In the genomic region with DNA sequence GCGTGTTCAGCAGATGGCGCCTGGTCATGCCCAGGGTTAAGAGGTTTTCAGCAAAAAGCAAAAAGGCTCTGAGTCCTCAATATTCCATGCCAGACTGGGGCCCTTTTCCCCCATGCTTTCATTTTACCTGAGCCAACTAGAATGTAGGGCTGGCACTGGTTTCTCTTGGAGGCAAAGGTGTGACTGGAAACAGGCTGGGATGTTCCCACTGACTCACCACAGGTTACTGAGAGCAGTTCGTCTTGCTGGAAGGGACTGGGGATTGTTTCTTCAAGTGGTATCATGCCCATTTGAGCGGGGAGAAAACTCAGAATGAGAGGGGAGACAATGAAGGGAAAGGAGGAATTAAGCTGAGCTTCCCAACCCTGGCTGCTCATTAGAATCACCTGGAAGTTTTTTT, we compare ENCODE assay signal across 13 cellular contexts.
A peak's percentile ranks its signal among the peaks of the same experiment; 100 is the strongest.
DNase-seq lines count a peak whose midpoint lies in the region; ATAC-seq, FAIRE-seq and TF ChIP-seq lines count a peak whose summit lies in the region.
"Had no signal": no experiment of that assay in that cellular context is flagged by ENCODE, and none has a peak within 500 bp of the region (broad histone marks: within the 10 kb centered on the region; RNA-seq: fewer than 3 reads in every experiment).

No MANE protein-coding gene starts in this region.

- no peak overlapping the region for H3K4me3 Mint-ChIP-seq in activated T-cell treated with anti-CD3 and anti-CD28 coated beads, Interleukin-2, amount 50 U/mL, for 72 hours
- H3K4me3 Mint-ChIP-seq: CD8-positive, alpha-beta memory T cell; HFFc6 had no signal

- no peak for TF ChIP-seq POLR2A in prostate gland (IDR thresholded peaks at IDR 0.05)

- CTCF ChIA-PET in RWPE1 (lab: Yijun Ruan, JAX), result interaction anchor here (0.6 kb wide), 1 partner anchor 37 kb away, joined by 3 read pairs; no protein-coding TSS in a partner anchor

- peak overlapping the region; percentile 38 for H3K27ac ChIP-seq in RWPE1
- peak overlapping the region; percentile 74 for H3K27ac ChIP-seq in foreskin keratinocyte
- H3K27ac ChIP-seq in prostate gland, result no peak overlapping the region
- H3K27ac ChIP-seq: A549 had no signal

- FAIRE-seq in bronchial epithelial cell (lab: Jason Lieb, UNC), result no peak
- FAIRE-seq: A549, H1 had no signal

- H3K9me3 ChIP-seq in prostate gland, result no peaks in the 10 kb centered on the region
- H3K9me3 ChIP-seq: A549, BE2C, Caco-2 had no signal

- no peaks in the 10 kb centered on the region for H3K36me3 ChIP-seq in bronchial epithelial cell (ENCODE audit: control insufficient read depth, insufficient read depth, low read length)
- H3K36me3 ChIP-seq in prostate gland, result no peaks in the 10 kb centered on the region
- H3K36me3 ChIP-seq: BE2C had no signal

- DNase-seq in RWPE1 (ENCODE audit: low spot score) (peak; percentile 44), bronchial epithelial cell (ENCODE audit: low read depth) (peak; percentile 88), foreskin keratinocyte (peak; percentile 65 to 86), prostate gland (ENCODE audit: low spot score) (no peak), HT-29 (ENCODE audit: low spot score) (no peak)
- no peak for DNase-seq in activated T-cell treated with anti-CD3 and anti-CD28 coated beads, Interleukin-2, amount 50 U/mL, for 72 hours
- DNase-seq: BE2C; Caco-2; CD8-positive, alpha-beta memory T cell; HCEC 1CT; HFFc6 had no signal

- 67% methylated on average over 4 of the region's 4 CpGs for WGBS in prostate gland

- ATAC-seq in foreskin keratinocyte, result peak; percentile 74
- ATAC-seq in activated T-cell treated with anti-CD3 and anti-CD28 coated beads, Interleukin-2, amount 50 U/mL, for 72 hours (replicated peaks in 1 of 2), result no peak
- ATAC-seq: A549 had no signal

- POLR2A ChIA-PET in RWPE1 (lab: Yijun Ruan, JAX; ENCODE audit: low non-redundant PET), result no interaction called here

- H3K27ac Mint-ChIP-seq in activated T-cell treated with anti-CD3 and anti-CD28 coated beads, Interleukin-2, amount 50 U/mL, for 72 hours, result no peak overlapping the region
- H3K27ac Mint-ChIP-seq: CD8-positive, alpha-beta memory T cell; HFFc6 had no signal

- no peaks in the 10 kb centered on the region for H3K36me3 Mint-ChIP-seq in activated T-cell treated with anti-CD3 and anti-CD28 coated beads, Interleukin-2, amount 50 U/mL, for 72 hours (ENCODE audit: insufficient read depth in 2 of 2)
- H3K36me3 Mint-ChIP-seq: CD8-positive, alpha-beta memory T cell had no signal

- intact Hi-C loops in prostate gland (cut with DNase I), result no loop called here

- peaks cover 5% of the 10 kb centered on the region in 2 donors for H3K9me3 Mint-ChIP-seq in activated T-cell treated with anti-CD3 and anti-CD28 coated beads, Interleukin-2, amount 50 U/mL, for 72 hours

- no peak overlapping the region for H3K4me3 ChIP-seq in bronchial epithelial cell (ENCODE audit: low read depth, low read length)
- H3K4me3 ChIP-seq in prostate gland, result no peak overlapping the region
- H3K4me3 ChIP-seq: A549 had no signal

- no peak for TF ChIP-seq CTCF in RWPE1 (conservative IDR thresholded peaks at IDR 0.05; ENCODE audit: low read depth)
- TF ChIP-seq CTCF in bronchial epithelial cell (IDR thresholded peaks at IDR 0.05; ENCODE audit: insufficient read depth, low read length, severe bottlenecking), result no peak
- no peak for TF ChIP-seq CTCF in foreskin keratinocyte (conservative IDR thresholded peaks at IDR 0.05)
- TF ChIP-seq CTCF in prostate gland (IDR thresholded peaks at IDR 0.05), result no peak

- H3K27me3 ChIP-seq in bronchial epithelial cell (ENCODE audit: control insufficient read depth, insufficient read depth, low read length) (no peaks in the 10 kb centered on the region), foreskin keratinocyte (no peaks in the 10 kb centered on the region), prostate gland (replicated peaks; ENCODE audit: insufficient read depth) (no peaks in the 10 kb centered on the region)
- H3K27me3 ChIP-seq: BE2C had no signal

- H3K4me1 ChIP-seq in foreskin keratinocyte (peaks cover 14% of the 10 kb centered on the region), prostate gland (replicated peaks) (no peaks in the 10 kb centered on the region)
- H3K4me1 ChIP-seq: A549, BE2C, Caco-2 had no signal

- no peaks in the 10 kb centered on the region for H3K4me1 Mint-ChIP-seq in activated T-cell treated with anti-CD3 and anti-CD28 coated beads, Interleukin-2, amount 50 U/mL, for 72 hours (ENCODE audit: low read depth)
- H3K4me1 Mint-ChIP-seq: CD8-positive, alpha-beta memory T cell had no signal

- H3K27me3 Mint-ChIP-seq in activated T-cell treated with anti-CD3 and anti-CD28 coated beads, Interleukin-2, amount 50 U/mL, for 72 hours (ENCODE audit: low read depth), result peaks cover 5% of the 10 kb centered on the region

Comparison
In these comparisons a context has a peak if more than half of its experiments do, and no peak if none do; other contexts are left out.
1. DNase-seq: peak in RWPE1 (single experiment), bronchial epithelial cell (single experiment) and foreskin keratinocyte (2 of 2); none in prostate gland (single experiment), activated T-cell treated with anti-CD3 and anti-CD28 coated beads, Interleukin-2, amount 50 U/mL, for 72 hours (0 of 2) and HT-29 (single experiment).
2. H3K27ac ChIP-seq: peak in RWPE1 (single experiment) and foreskin keratinocyte (single experiment); none in prostate gland (0 of 2).